ENCODE assay signal across 8 cellular contexts in genomic region chr15:42581272-42581730, GRCh38. TPM values are rescaled to one million over a fixed set of nuclear protein-coding genes. Genes with fewer than 3 reads are reported as not detected.
DNase-seq lines count a peak whose midpoint lies in the region; ATAC-seq lines count a peak whose summit lies in the region.

No MANE protein-coding gene starts in this region.

- H3K9me3 ChIP-seq in mononuclear cell (ENCODE audit: low read depth, low read length): no peaks in the 10 kb centered on the region

- peaks cover 15% of the 10 kb centered on the region for H3K4me1 ChIP-seq in mononuclear cell (ENCODE audit: insufficient read depth, low read length)

- peak overlapping the region; percentile 41 for H3K4me3 ChIP-seq in mononuclear cell (ENCODE audit: low read length)

- DNase-seq in AG08396 (ENCODE audit: low spot score) (peak; percentile 78), NOMO-1 (lab: John Stamatoyannopoulos, UW; ENCODE audit: unreplicated experiment in 2 of 2) (peak; percentile 65 to 72), activated T-cell treated with anti-CD3 and anti-CD28 coated beads for 1 hour (ENCODE audit: low read depth) (peak; percentile 68), epidermal melanocyte (ENCODE audit: insufficient read length, low spot score) (peak; percentile 73)
- peak; percentile 66 to 72 for DNase-seq in stimulated activated CD8-positive, alpha-beta memory T cell treated with anti-CD3 and anti-CD28 coated beads, Interleukin-15, amount 100 ng/mL, for 48 hours (ENCODE audit: low read depth in 2 of 2)

- ATAC-seq in GM19035 (IDR thresholded peaks at IDR 0.05; ENCODE audit: unreplicated experiment): peak; percentile 84
- peak; percentile 70 for ATAC-seq in HG03442 (IDR thresholded peaks at IDR 0.05; ENCODE audit: unreplicated experiment)

- peaks cover 9% of the 10 kb centered on the region for H3K27me3 ChIP-seq in mononuclear cell (ENCODE audit: insufficient read depth, low read length)

RNA-seq across cellular contexts. Expression of gene STARD9, which starts 5.9 kb away (rescaled TPM):
- total RNA-seq in mononuclear cell: 4.0 TPM

RNA-seq across cellular contexts. Expression of gene HAUS2, which starts 32.7 kb away (rescaled TPM):
- total RNA-seq in mononuclear cell: 31.8 TPM

RNA-seq across cellular contexts. Expression of gene LRRC57, which starts 32.7 kb away (rescaled TPM):
- 23.9 TPM for total RNA-seq in mononuclear cell

Comparison
In these comparisons a context has a peak if more than half of its experiments do, and no peak if none do; other contexts are left out.
1. Peak in every context shown above with its lines: DNase-seq, ATAC-seq and H3K4me3 ChIP-seq.